In the genomic region with DNA sequence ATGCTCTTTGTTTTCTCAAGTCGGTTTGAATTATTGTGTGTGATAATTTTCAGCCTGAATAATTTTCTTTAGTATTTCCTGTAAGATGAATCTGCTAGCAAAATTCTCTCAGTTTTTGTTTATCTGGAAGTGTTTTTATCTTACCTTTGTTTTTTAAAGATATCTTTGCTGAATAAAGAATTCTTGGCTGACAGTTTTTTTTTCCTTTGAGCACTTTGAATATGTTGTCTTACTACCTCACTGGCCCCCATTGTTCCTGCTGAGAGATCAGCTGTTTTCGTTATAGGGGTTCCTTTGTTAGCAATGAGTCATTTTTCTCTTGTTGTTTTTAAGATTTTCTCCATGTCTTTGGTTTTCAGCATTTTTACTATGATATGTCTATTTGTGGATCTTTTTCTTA, we compare ENCODE assay signal across 19 cellular contexts.
DNase-seq lines count a peak whose midpoint lies in the region; ATAC-seq and TF ChIP-seq lines count a peak whose summit lies in the region.
"Had no signal": no experiment of that assay in that cellular context is flagged by ENCODE, and none has a peak within 500 bp of the region (broad histone marks: within the 10 kb centered on the region; RNA-seq: fewer than 3 reads in every experiment).

No MANE protein-coding gene starts in this region.

- peaks cover 18 to 19% of the 10 kb centered on the region in 2 donors for H3K36me3 Mint-ChIP-seq in activated naive CD4-positive, alpha-beta T cell treated with anti-CD3 and anti-CD28 coated beads, Interleukin-2, amount 50 U/mL, for 72 hours

- H3K4me3 ChIP-seq in HEK293 (ENCODE audit: low read depth, low read length) (no peak overlapping the region), psoas muscle (no peak overlapping the region)
- H3K4me3 ChIP-seq: BLaER1, GM12878, GM23248 had no signal

- peaks cover 14 to 25% of the 10 kb centered on the region in 2 donors for H3K9me3 Mint-ChIP-seq in activated naive CD4-positive, alpha-beta T cell treated with anti-CD3 and anti-CD28 coated beads, Interleukin-2, amount 50 U/mL, for 72 hours

- no peaks in the 10 kb centered on the region for H3K36me3 ChIP-seq in HEK293 (ENCODE audit: control insufficient read depth in 2 of 2, insufficient read depth in 1 of 2, low read length in 2 of 2)
- H3K36me3 ChIP-seq in psoas muscle (ENCODE audit: insufficient read depth in 1 of 2, low read depth in 1 of 2), result no peaks in the 10 kb centered on the region
- H3K36me3 ChIP-seq: BLaER1 had no signal

- ATAC-seq in psoas muscle, result no peak
- ATAC-seq in activated naive CD4-positive, alpha-beta T cell treated with anti-CD3 and anti-CD28 coated beads, Interleukin-2, amount 50 U/mL, for 72 hours, result no peak
- ATAC-seq: CD8-positive, alpha-beta T cell; GM12878 had no signal

- no peak overlapping the region for H3K27ac Mint-ChIP-seq in activated naive CD4-positive, alpha-beta T cell treated with anti-CD3 and anti-CD28 coated beads, Interleukin-2, amount 50 U/mL, for 72 hours
- H3K27ac Mint-ChIP-seq: B cell; CD4-positive, CD25-positive, alpha-beta regulatory T cell; CD8-positive, alpha-beta T cell had no signal

- 64 to 83% (median 80%) methylated on average over 2 of the region's 2 CpGs for WGBS in psoas muscle, 3 donors

- POLR2A ChIA-PET in HEK293 (lab: Yijun Ruan, JAX), result no interaction called here

- H3K27me3 ChIP-seq in psoas muscle (ENCODE audit: insufficient read depth in 3 of 3, low read length in 2 of 3), result peaks cover 3 to 22% (median 5%) of the 10 kb centered on the region in 3 donors
- H3K27me3 ChIP-seq: BLaER1 had no signal

- TF ChIP-seq CTCF in HEK293 (tag by site-specific recombination; IDR thresholded peaks at IDR 0.05) (no peak), psoas muscle (IDR thresholded peaks at IDR 0.05) (no peak)

- H3K9me3 ChIP-seq in HEK293 (ENCODE audit: control insufficient read depth, insufficient read depth, low read depth, low read length) (no peaks in the 10 kb centered on the region), psoas muscle (no peaks in the 10 kb centered on the region)
- H3K9me3 ChIP-seq: Caco-2 had no signal

- H3K27ac ChIP-seq in HEK293 (ENCODE audit: extremely low read depth, low read depth, low read length), result no peak overlapping the region
- no peak overlapping the region for H3K27ac ChIP-seq in psoas muscle
- H3K27ac ChIP-seq: BLaER1, C4-2B, GM23248 had no signal

- CTCF ChIA-PET in HEK293 (lab: Yijun Ruan, JAX), result no interaction called here

- peak; percentile 21 for DNase-seq in OCI-M1 (lab: John Stamatoyannopoulos, UW)
- peak; percentile 7 for DNase-seq in foreskin melanocyte
- DNase-seq in psoas muscle, result no peak
- DNase-seq in activated naive CD4-positive, alpha-beta T cell treated with anti-CD3 and anti-CD28 coated beads, Interleukin-2, amount 50 U/mL, for 72 hours (ENCODE audit: low spot score in 2 of 2), result no peak
- no peak for DNase-seq in NCI-H2171 treated with DMSO at 0.1 percent for 48 hours (lab: John Stamatoyannopoulos, UW)
- DNase-seq: Caco-2; CD4-positive, CD25-positive, alpha-beta regulatory T cell; CD8-positive, alpha-beta T cell; DMS153; DND-41; GDM1; GM23248; H7; HCEC 1CT had no signal

- intact Hi-C loops in psoas muscle (cut with DNase I), result no loop called here

- H3K4me1 ChIP-seq in HEK293 (ENCODE audit: control insufficient read depth, insufficient read depth, low read length) (no peaks in the 10 kb centered on the region), psoas muscle (no peaks in the 10 kb centered on the region)
- H3K4me1 ChIP-seq: BLaER1, Caco-2 had no signal

TF ChIP-seq in HEK293, 187 proteins besides CTCF, POLR2A, EP300 and RAD21:
- TF ChIP-seq TRIM28 (IDR thresholded peaks at IDR 0.05; ENCODE audit: borderline replicate concordance, low read length) (peak; percentile 74), SETDB1 (IDR thresholded peaks at IDR 0.05; ENCODE audit: insufficient read length, low read length) (peak; percentile 99), ZNF112 (tag by site-specific recombination; IDR thresholded peaks at IDR 0.05) (no peak)

Comparison
In these comparisons a context has a peak if more than half of its experiments do, and no peak if none do; other contexts are left out.
1. DNase-seq: peak in OCI-M1 (single experiment) and foreskin melanocyte (single experiment); none in psoas muscle (0 of 2), activated naive CD4-positive, alpha-beta T cell treated with anti-CD3 and anti-CD28 coated beads, Interleukin-2, amount 50 U/mL, for 72 hours (0 of 2) and NCI-H2171 treated with DMSO at 0.1 percent for 48 hours (single experiment).